ENCODE assay signal across 1 cellular context in genomic region chr20:44684047-44684965, GRCh38.
TF ChIP-seq lines count a peak whose summit lies in the region.

No MANE protein-coding gene starts in this region.

TF ChIP-seq in H1, 55 proteins besides CTCF, POLR2A, EP300 and RAD21:
- TF ChIP-seq EGR1 (IDR thresholded peaks at IDR 0.05; ENCODE audit: borderline replicate concordance, low read depth, low read length) (no peak), POLR2AphosphoS5 (IDR thresholded peaks at IDR 0.05; ENCODE audit: low read depth, low read length) (no peak), KDM5A (IDR thresholded peaks at IDR 0.05; ENCODE audit: low read length) (no peak), NRF1 (IDR thresholded peaks at IDR 0.05; ENCODE audit: low read depth, low read length) (no peak), MAFK (IDR thresholded peaks at IDR 0.05; ENCODE audit: low read depth, low read length) (no peak), RBBP5 (IDR thresholded peaks at IDR 0.05; ENCODE audit: borderline replicate concordance, low read depth, low read length) (no peak), BRCA1 (IDR thresholded peaks at IDR 0.05; ENCODE audit: low read depth, low read length) (no peak)
TF ChIP-seq in H1: peak in this region for 0.
